27 cellular contexts compared by ENCODE assay signal in the genomic region with DNA sequence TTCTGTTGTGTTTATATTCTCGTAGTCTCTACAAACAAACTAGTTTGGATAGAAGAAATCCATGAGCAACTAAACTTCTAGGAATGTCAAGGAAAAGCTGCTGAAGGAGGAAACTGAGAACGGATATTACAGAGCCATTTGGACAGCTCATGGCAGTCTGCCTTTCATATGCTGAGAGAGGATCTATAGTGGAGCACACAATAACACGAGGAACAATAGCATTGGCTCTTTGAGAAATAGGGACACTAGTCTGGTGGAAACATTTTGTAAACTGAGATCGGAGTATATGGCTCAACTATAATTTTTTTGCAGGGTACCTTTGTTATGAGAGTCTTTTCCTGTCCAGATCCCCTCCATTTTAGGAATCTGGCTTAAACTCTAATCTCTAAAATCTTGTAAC.
"Had no signal": no experiment of that assay in that cellular context is flagged by ENCODE, and none has a peak within 500 bp of the region (broad histone marks: within the 10 kb centered on the region; RNA-seq: fewer than 3 reads in every experiment).

No MANE protein-coding gene starts in this region.

- ATAC-seq: natural killer cell; pancreas; right cardiac atrium; sciatic nerve; stimulated activated naive B cell treated with anti-CD40 and anti-IgM and Interleukin-4, amounts not matched to agents 10 μg/mL and 1 μg/mL and 100 μg/mL, for 72 hours; stimulated activated naive CD8-positive, alpha-beta T cell treated with anti-CD3 and anti-CD28 coated beads, Interleukin-15, Interleukin-2, amounts not matched to agents 100 U/mL and 50 U/mL, for 24 hours had no signal

- H3K27ac ChIP-seq: left ventricle myocardium inferior, pancreas, prostate gland, skin epidermis, stomach, testis, thyroid gland, transverse colon, upper lobe of left lung, vagina had no signal

- H3K9me3 ChIP-seq: left ventricle myocardium inferior, pancreas, prostate gland, stomach, testis, thyroid gland, transverse colon, upper lobe of left lung, vagina had no signal

- H3K36me3 ChIP-seq: left ventricle myocardium inferior, pancreas, prostate gland, stomach, thyroid gland, transverse colon, upper lobe of left lung, vagina had no signal

- H3K4me1 ChIP-seq: left ventricle myocardium inferior, pancreas, prostate gland, stomach, testis, thyroid gland, transverse colon, upper lobe of left lung, vagina had no signal

- DNase-seq: hypothalamus; islet precursor cell; left ventricle myocardium inferior; mesendoderm; naive B cell; natural killer cell; nephron progenitor cell; pancreas; posterior cingulate gyrus; retina; right cardiac atrium; stimulated activated CD4-positive, alpha-beta T cell treated with anti-CD3 and anti-CD28 coated beads, Interleukin-12 subunit alpha, Interleukin-12 subunit beta, amount 100 ng/mL, for 4 hours; stimulated activated CD4-positive, alpha-beta T cell treated with anti-CD3 and anti-CD28 coated beads, Interleukin-15, amount 100 ng/mL, for 24 hours; stimulated activated CD4-positive, alpha-beta T cell treated with anti-CD3 and anti-CD28 coated beads, Interleukin-2, amount 100 ng/mL, for 24 hours; stimulated activated CD4-positive, alpha-beta T cell treated with anti-CD3 and anti-CD28 coated beads, Interleukin-4, amount 100 ng/mL, for 1 hour; stimulated activated naive B cell treated with anti-CD40 and anti-IgM and Interleukin-4, amounts not matched to agents 10 μg/mL and 1 μg/mL and 100 μg/mL, for 72 hours; stimulated activated naive CD8-positive, alpha-beta T cell treated with anti-CD3 and anti-CD28 coated beads, Interleukin-15, Interleukin-2, amounts not matched to agents 100 U/mL and 50 U/mL, for 24 hours; stomach; testis; thyroid gland; transverse colon; upper lobe of left lung had no signal

- H3K27me3 ChIP-seq: pancreas, testis, thyroid gland, transverse colon, upper lobe of left lung, vagina had no signal

- H3K4me3 ChIP-seq: left ventricle myocardium inferior, lung, pancreas, prostate gland, skin epidermis, stomach, testis, thyroid gland, transverse colon, upper lobe of left lung, vagina had no signal

- FAIRE-seq: pancreas had no signal
